Comparison of ENCODE assay signal across 8 cellular contexts in genomic region chr3:13022348-13023250, GRCh38. TPM values are rescaled to one million over a fixed set of nuclear protein-coding genes. Genes with fewer than 3 reads are reported as not detected.
DNase-seq lines count a peak whose midpoint lies in the region; ATAC-seq and TF ChIP-seq lines count a peak whose summit lies in the region.

No MANE protein-coding gene starts in this region.

- no peak for TF ChIP-seq CTCF in chondrocyte (IDR thresholded peaks at IDR 0.05)
- no peak for TF ChIP-seq CTCF in endothelial cell (IDR thresholded peaks at IDR 0.05; ENCODE audit: unreplicated experiment)

- peak; percentile 37 for ATAC-seq in GM19328 (IDR thresholded peaks at IDR 0.05; ENCODE audit: unreplicated experiment)
- ATAC-seq in HG03460 (IDR thresholded peaks at IDR 0.05; ENCODE audit: unreplicated experiment): peak; percentile 45

- peak overlapping the region; percentile 61 for H3K9ac ChIP-seq in mesenchymal stem cell (ENCODE audit: low read length)

- H3K4me1 Mint-ChIP-seq in chondrocyte (ENCODE audit: low read depth) (peaks cover 79% of the 10 kb centered on the region), endothelial cell (ENCODE audit: unreplicated experiment) (peaks cover 17% of the 10 kb centered on the region)

- no peak overlapping the region for H2BK5ac ChIP-seq in mesenchymal stem cell (ENCODE audit: low read depth, low read length, poor library complexity, severe bottlenecking)

- peak overlapping the region; percentile 64 for H3K27ac ChIP-seq in mesenchymal stem cell (ENCODE audit: low read length, poor library complexity, severe bottlenecking)

- H3K14ac ChIP-seq in mesenchymal stem cell (ENCODE audit: low read length in 2 of 2): no peak overlapping the region

- H3K4me3 Mint-ChIP-seq in chondrocyte (ENCODE audit: unreplicated experiment) (peak overlapping the region; percentile 52), endothelial cell (ENCODE audit: unreplicated experiment) (no peak overlapping the region)

- H3K4ac ChIP-seq in mesenchymal stem cell (ENCODE audit: low read depth in 1 of 2, low read length in 2 of 2): peak overlapping the region in 1 of 2 experiments; percentile 32

- no peak overlapping the region for H3K23ac ChIP-seq in mesenchymal stem cell (ENCODE audit: low read length in 2 of 2)

- H2AFZ ChIP-seq in mesenchymal stem cell (ENCODE audit: low read depth, low read length): no peak overlapping the region

- peaks cover 67% of the 10 kb centered on the region for H3K4me1 ChIP-seq in mesenchymal stem cell (ENCODE audit: control insufficient read depth, insufficient read depth, low read depth, low read length)

- H3K79me1 ChIP-seq in mesenchymal stem cell (replicated peaks; ENCODE audit: low read length, poor library complexity, severe bottlenecking): peaks cover 8% of the 10 kb centered on the region

- peaks cover 3% of the 10 kb centered on the region for H3K36me3 Mint-ChIP-seq in chondrocyte (ENCODE audit: low read depth)
- peaks cover 8% of the 10 kb centered on the region for H3K36me3 Mint-ChIP-seq in endothelial cell (ENCODE audit: low read depth, unreplicated experiment)

- peak overlapping the region; percentile 57 for H2AK5ac ChIP-seq in mesenchymal stem cell (ENCODE audit: low read length, severe bottlenecking)

- H3K9me3 ChIP-seq in mesenchymal stem cell (ENCODE audit: control insufficient read depth, low read length): no peaks in the 10 kb centered on the region

- no peak overlapping the region for H2BK120ac ChIP-seq in mesenchymal stem cell (ENCODE audit: low read depth, low read length)

- no peaks in the 10 kb centered on the region for H3K27me3 ChIP-seq in mesenchymal stem cell (ENCODE audit: control insufficient read depth in 1 of 2, insufficient read depth in 1 of 2, low read length in 2 of 2)

- H2BK12ac ChIP-seq in mesenchymal stem cell (ENCODE audit: low read length in 2 of 2): peak overlapping the region in 1 of 2 experiments; percentile 81

- 24% methylated on average over 13 of the region's 20 CpGs for WGBS in mesenchymal stem cell

- peak overlapping the region; percentile 42 for H3K4me2 ChIP-seq in mesenchymal stem cell (ENCODE audit: low read length, poor library complexity, severe bottlenecking)

- H4K8ac ChIP-seq in mesenchymal stem cell (ENCODE audit: low read length): peak overlapping the region; percentile 58

- DNase-seq in AG08396 (ENCODE audit: low spot score) (peak; percentile 77), chondrocyte (ENCODE audit: low spot score) (peak; percentile 93), mesenchymal stem cell (peak; percentile 83), endothelial cell (ENCODE audit: low spot score) (no peak)
- no peak for DNase-seq in activated CD4-positive, alpha-beta T cell treated with anti-CD3 and anti-CD28 coated beads, Interleukin-2, amount 50 U/mL, for 48 hours
- no peak for DNase-seq in stimulated activated CD4-positive, alpha-beta T cell treated with anti-CD3 and anti-CD28 coated beads, Interleukin-1b, Interleukin-23, amount 100 ng/mL, for 48 hours

- H3K27ac Mint-ChIP-seq in chondrocyte (ENCODE audit: unreplicated experiment): peak overlapping the region; percentile 53
- no peak overlapping the region for H3K27ac Mint-ChIP-seq in endothelial cell (ENCODE audit: unreplicated experiment)

- H3K18ac ChIP-seq in mesenchymal stem cell (ENCODE audit: low read depth in 1 of 2, low read length in 2 of 2): peak overlapping the region; percentile 65 to 71

- peak overlapping the region; percentile 64 for H2BK15ac ChIP-seq in mesenchymal stem cell (ENCODE audit: low read depth, poor library complexity, severe bottlenecking)

- peak overlapping the region; percentile 67 for H4K91ac ChIP-seq in mesenchymal stem cell (ENCODE audit: low read length)

- H3K27me3 Mint-ChIP-seq in chondrocyte (ENCODE audit: low read depth) (peaks cover 5% of the 10 kb centered on the region), endothelial cell (ENCODE audit: unreplicated experiment) (peaks cover 16% of the 10 kb centered on the region)

- H3K4me3 ChIP-seq in mesenchymal stem cell (ENCODE audit: insufficient read depth in 1 of 2, low read depth in 1 of 2, low read length in 2 of 2): peak overlapping the region in 1 of 2 experiments; percentile 64

- H3K9me3 Mint-ChIP-seq in chondrocyte (ENCODE audit: low read depth) (no peaks in the 10 kb centered on the region), endothelial cell (ENCODE audit: unreplicated experiment) (peaks cover 3% of the 10 kb centered on the region)

- no peaks in the 10 kb centered on the region for H3K36me3 ChIP-seq in mesenchymal stem cell (ENCODE audit: control insufficient read depth in 1 of 2, insufficient read depth in 2 of 2, low read depth in 1 of 2, low read length in 2 of 2)

RNA-seq across cellular contexts. Expression of gene IQSEC1, which starts 50.6 kb away (rescaled TPM):
- total RNA-seq in chondrocyte (37.2 to 43.3 TPM (median 38.2 TPM) in 3 replicates), endothelial cell (ENCODE audit: unreplicated experiment) (75.3 TPM)
- polyA plus RNA-seq in mesenchymal stem cell (2013, experiment 1 of 2): 17.8 TPM
- polyA plus RNA-seq in mesenchymal stem cell (2013, experiment 2 of 2): 17.1 TPM

Comparison
In these comparisons a context has a peak if more than half of its experiments do, and no peak if none do; other contexts are left out.
1. DNase-seq: peak in AG08396 (single experiment), chondrocyte (single experiment) and mesenchymal stem cell (single experiment); none in endothelial cell (single experiment), activated CD4-positive, alpha-beta T cell treated with anti-CD3 and anti-CD28 coated beads, Interleukin-2, amount 50 U/mL, for 48 hours (0 of 2) and stimulated activated CD4-positive, alpha-beta T cell treated with anti-CD3 and anti-CD28 coated beads, Interleukin-1b, Interleukin-23, amount 100 ng/mL, for 48 hours (single experiment).